ENCODE assay signal across 17 cellular contexts in genomic region chr3:71801986-71802385, GRCh38.
DNase-seq lines count a peak whose midpoint lies in the region; ATAC-seq and TF ChIP-seq lines count a peak whose summit lies in the region.
"Had no signal": no experiment of that assay in that cellular context is flagged by ENCODE, and none has a peak within 500 bp of the region (broad histone marks: within the 10 kb centered on the region; RNA-seq: fewer than 3 reads in every experiment).

No MANE protein-coding gene starts in this region.

- no peak overlapping the region for H3K9ac ChIP-seq in BLaER1

- TF ChIP-seq CTCF in neutrophil (IDR thresholded peaks at IDR 0.05) = no peak
- no peak for TF ChIP-seq CTCF in tibial artery (IDR thresholded peaks at IDR 0.05)

- H3K4me3 ChIP-seq in BLaER1 (no peak overlapping the region), neutrophil (ENCODE audit: low read depth in 1 of 2, low read length in 1 of 2) (no peak overlapping the region), tibial artery (no peak overlapping the region)

- DNase-seq in middle frontal gyrus (ENCODE audit: extremely low spot score, low spot score) (no peak), tibial artery (no peak)
- DNase-seq: C1 segment of cervical spinal cord; Calu3; CD4-positive, alpha-beta memory T cell; COR-L47; DMS53; DMS79 treated with DMSO at 0.1 percent for 48 hours; GF-D8; GOT3; HCEC 1CT had no signal

- H3K27me3 ChIP-seq in BLaER1 (no peaks in the 10 kb centered on the region), neutrophil (no peaks in the 10 kb centered on the region), tibial artery (peaks cover 0 to 46% of the 10 kb centered on the region in 2 donors)

- H3K4me2 ChIP-seq in BLaER1 = peak overlapping the region; percentile 43

- H3K27ac ChIP-seq in BLaER1 (no peak overlapping the region), neutrophil (peak overlapping the region; percentile 8), tibial artery (no peak overlapping the region)
- H3K27ac ChIP-seq: 22Rv1 had no signal

- no peaks in the 10 kb centered on the region for H4K20me1 ChIP-seq in BLaER1

- no peaks in the 10 kb centered on the region for H3K36me3 ChIP-seq in BLaER1
- no peaks in the 10 kb centered on the region for H3K36me3 ChIP-seq in neutrophil
- no peaks in the 10 kb centered on the region for H3K36me3 ChIP-seq in tibial artery

- H3K9me3 ChIP-seq in BLaER1 = no peaks in the 10 kb centered on the region
- no peaks in the 10 kb centered on the region for H3K9me3 ChIP-seq in neutrophil
- H3K9me3 ChIP-seq in tibial artery = no peaks in the 10 kb centered on the region

- ATAC-seq in GM19351 (IDR thresholded peaks at IDR 0.05; ENCODE audit: unreplicated experiment) (peak; percentile 70), HG03060 (IDR thresholded peaks at IDR 0.05; ENCODE audit: low read depth, unreplicated experiment) (peak; percentile 82), HG03139 (IDR thresholded peaks at IDR 0.05; ENCODE audit: unreplicated experiment) (no peak)

- peaks cover 34% of the 10 kb centered on the region for H3K4me1 ChIP-seq in BLaER1
- peaks cover 54 to 56% of the 10 kb centered on the region in 2 experiments for H3K4me1 ChIP-seq in neutrophil (ENCODE audit: control insufficient read depth in 1 of 2, insufficient read depth in 1 of 2, low read depth in 1 of 2, low read length in 1 of 2)
- no peaks in the 10 kb centered on the region for H3K4me1 ChIP-seq in tibial artery

- intact Hi-C loops in tibial artery (cut with DNase I; ENCODE audit: low total_unique reads) = no loop called here
